1 cellular context compared by ENCODE assay signal in the genomic region with DNA sequence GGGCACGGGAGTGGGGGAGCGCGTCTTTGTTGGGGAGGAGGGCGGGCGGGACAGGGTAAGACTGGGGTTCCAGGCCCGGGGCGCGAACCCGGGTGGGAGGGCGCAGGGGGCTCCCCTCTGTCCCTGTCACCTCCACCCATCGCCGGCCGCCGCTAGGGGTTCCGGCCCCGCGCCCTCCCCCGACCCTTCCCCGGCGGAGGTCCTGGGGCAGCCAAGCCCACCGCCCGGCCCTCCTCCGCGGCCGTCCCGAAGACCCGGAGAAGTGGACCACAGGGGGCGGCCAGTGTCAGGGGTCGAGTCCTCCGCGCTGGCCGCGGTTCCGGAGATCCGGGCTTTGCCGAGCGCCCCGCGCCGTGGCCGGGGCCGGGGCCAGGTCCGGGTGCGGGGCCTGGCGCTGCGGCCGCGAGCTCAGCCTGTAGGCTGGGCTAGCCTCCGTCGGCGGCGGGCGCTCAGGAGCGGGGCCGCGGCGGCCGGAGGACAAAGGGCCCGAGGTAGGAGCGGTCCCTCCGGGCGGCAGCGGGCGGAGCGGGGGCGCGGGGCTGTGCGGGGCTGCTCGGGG.
TF ChIP-seq lines count a peak whose summit lies in the region.

No MANE protein-coding gene starts in this region.

TF ChIP-seq in SK-N-SH treated with all-trans-retinoic acid at 6 μM for 48 hours, 23 proteins besides CTCF, POLR2A, EP300 and RAD21 (continued from another document):
- TF ChIP-seq, protein P1, sequence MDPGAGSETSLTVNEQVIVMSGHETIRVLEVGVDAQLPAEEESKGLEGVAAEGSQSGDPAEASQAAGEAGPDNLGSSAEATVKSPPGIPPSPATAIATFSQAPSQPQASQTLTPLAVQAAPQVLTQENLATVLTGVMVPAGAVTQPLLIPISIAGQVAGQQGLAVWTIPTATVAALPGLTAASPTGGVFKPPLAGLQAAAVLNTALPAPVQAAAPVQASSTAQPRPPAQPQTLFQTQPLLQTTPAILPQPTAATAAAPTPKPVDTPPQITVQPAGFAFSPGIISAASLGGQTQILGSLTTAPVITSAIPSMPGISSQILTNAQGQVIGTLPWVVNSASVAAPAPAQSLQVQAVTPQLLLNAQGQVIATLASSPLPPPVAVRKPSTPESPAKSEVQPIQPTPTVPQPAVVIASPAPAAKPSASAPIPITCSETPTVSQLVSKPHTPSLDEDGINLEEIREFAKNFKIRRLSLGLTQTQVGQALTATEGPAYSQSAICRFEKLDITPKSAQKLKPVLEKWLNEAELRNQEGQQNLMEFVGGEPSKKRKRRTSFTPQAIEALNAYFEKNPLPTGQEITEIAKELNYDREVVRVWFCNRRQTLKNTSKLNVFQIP (CRISPR knock-in tag; IDR thresholded peaks at IDR 0.05; ENCODE audit: borderline replicate concordance, low read depth): no peak
- TF ChIP-seq ZFP3 (CRISPR knock-in tag; IDR thresholded peaks at IDR 0.05): no peak
- TF ChIP-seq, protein P2, sequence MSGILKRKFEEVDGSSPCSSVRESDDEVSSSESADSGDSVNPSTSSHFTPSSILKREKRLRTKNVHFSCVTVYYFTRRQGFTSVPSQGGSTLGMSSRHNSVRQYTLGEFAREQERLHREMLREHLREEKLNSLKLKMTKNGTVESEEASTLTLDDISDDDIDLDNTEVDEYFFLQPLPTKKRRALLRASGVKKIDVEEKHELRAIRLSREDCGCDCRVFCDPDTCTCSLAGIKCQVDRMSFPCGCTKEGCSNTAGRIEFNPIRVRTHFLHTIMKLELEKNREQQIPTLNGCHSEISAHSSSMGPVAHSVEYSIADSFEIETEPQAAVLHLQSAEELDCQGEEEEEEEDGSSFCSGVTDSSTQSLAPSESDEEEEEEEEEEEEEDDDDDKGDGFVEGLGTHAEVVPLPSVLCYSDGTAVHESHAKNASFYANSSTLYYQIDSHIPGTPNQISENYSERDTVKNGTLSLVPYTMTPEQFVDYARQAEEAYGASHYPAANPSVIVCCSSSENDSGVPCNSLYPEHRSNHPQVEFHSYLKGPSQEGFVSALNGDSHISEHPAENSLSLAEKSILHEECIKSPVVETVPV (CRISPR knock-in tag; IDR thresholded peaks at IDR 0.05): no peak
- peak; percentile 76; the same call in 1 of the 2 replicates for TF ChIP-seq SNAI2 (CRISPR knock-in tag; IDR thresholded peaks at IDR 0.05)
- TF ChIP-seq ZC3H10 (CRISPR knock-in tag; IDR thresholded peaks at IDR 0.05): no peak
- TF ChIP-seq ZNF70 (CRISPR knock-in tag; IDR thresholded peaks at IDR 0.05): peak; percentile 55; the same call in 1 of the 2 replicates
- TF ChIP-seq, protein P3, sequence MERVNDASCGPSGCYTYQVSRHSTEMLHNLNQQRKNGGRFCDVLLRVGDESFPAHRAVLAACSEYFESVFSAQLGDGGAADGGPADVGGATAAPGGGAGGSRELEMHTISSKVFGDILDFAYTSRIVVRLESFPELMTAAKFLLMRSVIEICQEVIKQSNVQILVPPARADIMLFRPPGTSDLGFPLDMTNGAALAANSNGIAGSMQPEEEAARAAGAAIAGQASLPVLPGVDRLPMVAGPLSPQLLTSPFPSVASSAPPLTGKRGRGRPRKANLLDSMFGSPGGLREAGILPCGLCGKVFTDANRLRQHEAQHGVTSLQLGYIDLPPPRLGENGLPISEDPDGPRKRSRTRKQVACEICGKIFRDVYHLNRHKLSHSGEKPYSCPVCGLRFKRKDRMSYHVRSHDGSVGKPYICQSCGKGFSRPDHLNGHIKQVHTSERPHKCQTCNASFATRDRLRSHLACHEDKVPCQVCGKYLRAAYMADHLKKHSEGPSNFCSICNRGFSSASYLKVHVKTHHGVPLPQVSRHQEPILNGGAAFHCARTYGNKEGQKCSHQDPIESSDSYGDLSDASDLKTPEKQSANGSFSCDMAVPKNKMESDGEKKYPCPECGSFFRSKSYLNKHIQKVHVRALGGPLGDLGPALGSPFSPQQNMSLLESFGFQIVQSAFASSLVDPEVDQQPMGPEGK (CRISPR knock-in tag; IDR thresholded peaks at IDR 0.05; ENCODE audit: borderline replicate concordance): no peak
- no peak for TF ChIP-seq TOX (CRISPR knock-in tag; IDR thresholded peaks at IDR 0.05; ENCODE audit: borderline replicate concordance)
- peak; percentile 45; the same call in 1 of the 2 replicates for TF ChIP-seq ZNF565 (CRISPR knock-in tag; conservative IDR thresholded peaks at IDR 0.05; ENCODE audit: low read depth)
TF ChIP-seq in SK-N-SH treated with all-trans-retinoic acid at 6 μM for 48 hours: peak in this region for 8.
